20 cellular contexts compared by ENCODE assay signal in the genomic region with DNA sequence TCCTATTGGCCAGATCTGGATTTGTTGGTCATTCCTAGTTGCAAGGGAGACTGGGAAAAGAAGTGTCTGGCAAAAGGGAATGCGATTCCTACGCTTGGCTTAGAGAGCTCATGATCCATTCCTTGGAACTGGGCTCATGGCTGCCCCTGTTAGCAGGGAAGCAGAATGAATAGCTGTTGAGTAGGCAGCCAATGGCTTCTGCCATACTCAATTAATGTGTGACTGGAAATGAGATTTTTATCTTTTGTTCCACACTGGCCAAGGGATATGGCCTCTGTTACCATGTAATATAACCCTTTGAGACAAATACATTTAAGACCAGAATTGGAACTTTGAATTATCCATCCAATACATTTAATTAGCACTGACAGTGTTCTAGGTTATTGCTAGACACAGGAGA. TPM values are rescaled to one million over a fixed set of nuclear protein-coding genes. Genes with fewer than 3 reads are reported as not detected.
DNase-seq lines count a peak whose midpoint lies in the region; ATAC-seq, FAIRE-seq and TF ChIP-seq lines count a peak whose summit lies in the region.
"Had no signal": no experiment of that assay in that cellular context is flagged by ENCODE, and none has a peak within 500 bp of the region (broad histone marks: within the 10 kb centered on the region; RNA-seq: fewer than 3 reads in every experiment).

No MANE protein-coding gene starts in this region.

- H3K4me1 ChIP-seq in colonic mucosa: peaks cover 3% of the 10 kb centered on the region
- H3K4me1 ChIP-seq: BE2C; BLaER1 treated with 17β-estradiol and CSF1 and Interleukin-3, amounts not matched to agents 10 nM and 100 nM had no signal

- ATAC-seq in HG03442 (IDR thresholded peaks at IDR 0.05; ENCODE audit: unreplicated experiment): no peak

- H3K27me3 ChIP-seq in colonic mucosa: no peaks in the 10 kb centered on the region
- H3K27me3 ChIP-seq: BE2C; BLaER1 treated with 17β-estradiol and CSF1 and Interleukin-3, amounts not matched to agents 10 nM and 100 nM had no signal

- DNase-seq in HTR-8/SVneo (ENCODE audit: insufficient read length, low spot score): no peak
- peak; percentile 48 for DNase-seq in SK-N-DZ (ENCODE audit: low spot score)
- DNase-seq in caudate nucleus (lab: John Stamatoyannopoulos, UW): no peak
- DNase-seq in colonic mucosa: no peak
- no peak for DNase-seq in NOMO-1 treated with dmso at 0.1 percent for 144 hours (lab: John Stamatoyannopoulos, UW; ENCODE audit: unreplicated experiment)
- DNase-seq: ACHN; AML-193; BE2C; Calu3; CD4-positive, alpha-beta T cell; COR-L47; DND-41; GOT3; HFFc6 had no signal

- no peaks in the 10 kb centered on the region for H3K36me3 ChIP-seq in colonic mucosa
- H3K36me3 ChIP-seq: BE2C, HAP-1 had no signal

- H3K27ac ChIP-seq in caudate nucleus (ENCODE audit: low read depth, low read length) (peak overlapping the region; percentile 75), colonic mucosa (no peak overlapping the region)
- H3K27ac ChIP-seq: BLaER1 treated with 17β-estradiol and CSF1 and Interleukin-3, amounts not matched to agents 10 nM and 100 nM had no signal

- peak; percentile 68 for FAIRE-seq in HTR-8/SVneo (lab: Jason Lieb, UNC)
- FAIRE-seq: A204.1, G401.6, H54 had no signal

- H3K4me3 ChIP-seq in colonic mucosa: no peak overlapping the region
- H3K4me3 ChIP-seq: BLaER1 treated with 17β-estradiol and CSF1 and Interleukin-3, amounts not matched to agents 10 nM and 100 nM; HAP-1 had no signal

- intact Hi-C loops in colonic mucosa (cut with DNase I): no loop called here

- H3K9me3 ChIP-seq in colonic mucosa: no peaks in the 10 kb centered on the region
- H3K9me3 ChIP-seq: BE2C, HAP-1 had no signal

- no peak for TF ChIP-seq CTCF in colonic mucosa (IDR thresholded peaks at IDR 0.05)

- no peak overlapping the region for H3K9ac ChIP-seq in colonic mucosa (ENCODE audit: low read depth in 2 of 2, low read length in 2 of 2)
- H3K9ac ChIP-seq: BLaER1 treated with 17β-estradiol and CSF1 and Interleukin-3, amounts not matched to agents 10 nM and 100 nM had no signal

RNA-seq across cellular contexts. Expression of a gene that starts 31.0 kb away (rescaled TPM):
- polyA plus RNA-seq in SK-N-DZ (2014; cell fraction: cytosol; rRNA removed): 82.1 and 103 TPM in 2 replicates
- 23.4 and 25.2 TPM in 2 replicates for polyA plus RNA-seq in SK-N-DZ (2014; cell fraction: nucleus; rRNA removed)
- total RNA-seq in colonic mucosa: 10 to 100 TPM; 38.3 to 39.2 TPM

RNA-seq across cellular contexts. Expression of a gene that starts 31.2 kb away (rescaled TPM):
- polyA plus RNA-seq in SK-N-DZ (2014; cell fraction: cytosol; rRNA removed): 16.6 and 17.2 TPM in 2 replicates
- polyA plus RNA-seq in SK-N-DZ (2014; cell fraction: nucleus; rRNA removed): 23.6 and 28.3 TPM in 2 replicates
- total RNA-seq in colonic mucosa: 1 to 10 TPM; 1.6 to 5.5 TPM
